In the genomic region with DNA sequence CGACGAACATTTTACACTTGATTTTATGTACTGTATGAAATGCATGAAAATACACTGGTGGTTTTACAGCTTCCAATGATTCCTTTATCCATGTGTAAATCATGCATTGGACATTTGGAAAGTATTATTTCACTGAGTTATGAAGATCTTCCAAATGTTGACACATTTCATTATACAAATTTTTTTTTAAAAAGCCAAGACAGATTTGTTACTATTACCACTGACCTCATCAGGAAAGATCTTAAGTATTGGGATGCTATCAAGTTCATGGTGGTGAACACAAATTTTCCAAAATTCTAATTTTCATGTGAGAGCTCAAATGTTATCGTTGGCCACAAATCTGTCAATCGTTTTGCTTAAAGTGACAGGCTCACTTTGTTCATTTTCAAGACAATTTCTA, we compare ENCODE assay signal across 39 cellular contexts.
"Had no signal": no experiment of that assay in that cellular context is flagged by ENCODE, and none has a peak within 500 bp of the region (broad histone marks: within the 10 kb centered on the region; RNA-seq: fewer than 3 reads in every experiment).

No MANE protein-coding gene starts in this region.

- H3K4me1 ChIP-seq: adrenal gland, ascending aorta had no signal

- H3K36me3 Mint-ChIP-seq: activated naive CD4-positive, alpha-beta T cell treated with anti-CD3 and anti-CD28 coated beads, Interleukin-2, amount 50 U/mL, for 72 hours; activated naive CD8-positive, alpha-beta T cell treated with anti-CD3 and anti-CD28 coated beads for 36 hours; brain; WTC11 had no signal

- DNase-seq: activated CD4-positive, alpha-beta T cell treated with anti-CD3 and anti-CD28 coated beads for 1 hour; activated CD4-positive, alpha-beta T cell treated with anti-CD3 and anti-CD28 coated beads for 36 hours; activated CD4-positive, alpha-beta T cell treated with anti-CD3 and anti-CD28 coated beads for 48 hours; activated CD4-positive, alpha-beta T cell treated with anti-CD3 and anti-CD28 coated beads, Interleukin-2, amount 10 ng/mL, durations not matched to agents 7 days and 5 days; activated CD4-positive, alpha-beta T cell treated with anti-CD3 and anti-CD28 coated beads, Interleukin-2, amount 50 U/mL, for 48 hours; activated CD4-positive, CD25-positive, alpha-beta regulatory T cell; activated CD8-positive, alpha-beta memory T cell treated with anti-CD3 and anti-CD28 coated beads, Interleukin-2, amount 50 U/mL, for 4 hours; activated CD8-positive, alpha-beta T cell treated with anti-CD3 and anti-CD28 coated beads for 36 hours; activated effector memory CD4-positive, alpha-beta T cell treated with anti-CD3 and anti-CD28 coated beads, Interleukin-2, amount 50 U/mL, for 16 hours; activated gamma-delta T cell treated with Interleukin-2 at 50 U/mL for 16 hours; activated naive CD4-positive, alpha-beta T cell; activated naive CD4-positive, alpha-beta T cell treated with anti-CD3 and anti-CD28 coated beads for 36 hours; activated naive CD4-positive, alpha-beta T cell treated with anti-CD3 and anti-CD28 coated beads, Interleukin-2, amount 50 U/mL, for 16 hours; activated naive CD8-positive, alpha-beta T cell treated with anti-CD3 and anti-CD28 coated beads for 36 hours; activated T-cell treated with anti-CD3 and anti-CD28 coated beads for 4 hours; activated T-cell treated with anti-CD3 and anti-CD28 coated beads, Interleukin-2, amount 50 U/mL, for 1 hour; activated T-cell treated with anti-CD3 and anti-CD28 coated beads, Interleukin-2, amount 50 U/mL, for 4 hours; activated T-cell treated with anti-CD3 and anti-CD28 coated beads, Interleukin-2, amount 50 U/mL, for 72 hours; adrenal gland; amygdala; anterior cingulate cortex; caudate nucleus; cerebellar nuclear complex; T-helper 1 cell; T-helper 2 cell; T-helper 9 cell; WERI-Rb-1 had no signal

- H3K9me3 ChIP-seq: adrenal gland, ascending aorta had no signal

- H3K4me3 Mint-ChIP-seq: activated CD4-positive, alpha-beta T cell treated with anti-CD3 and anti-CD28 coated beads for 36 hours; activated CD4-positive, alpha-beta T cell treated with anti-CD3 and anti-CD28 coated beads, Interleukin-2, amount 10 ng/mL, durations not matched to agents 7 days and 5 days; activated CD8-positive, alpha-beta T cell treated with anti-CD3 and anti-CD28 coated beads for 36 hours; activated naive CD4-positive, alpha-beta T cell treated with anti-CD3 and anti-CD28 coated beads for 36 hours; activated naive CD8-positive, alpha-beta T cell treated with anti-CD3 and anti-CD28 coated beads for 36 hours; activated T-cell treated with anti-CD3 and anti-CD28 coated beads, Interleukin-2, amount 50 U/mL, for 4 hours; activated T-cell treated with anti-CD3 and anti-CD28 coated beads, Interleukin-2, amount 50 U/mL, for 72 hours; activated T-helper 1 cell treated with anti-CD3 and anti-CD28 coated beads, Interleukin-12 subunit alpha, Interleukin-12 subunit beta, Interleukin-2, Interleukin-4 antibody, amounts not matched to agents 30 ng/mL and 10 ng/mL and 1 ng/mL, durations not matched to agents 14 hours and 24 hours and 36 hours; activated T-helper 17 cell treated with anti-CD3 and anti-CD28 coated beads, Interleukin-2, amount 50 U/mL, for 72 hours; brain; central memory CD8-positive, alpha-beta T cell; T-helper 1 cell treated with Interleukin-12 subunit alpha and Interleukin-12 subunit beta and Interleukin-4 antibody, amounts not matched to agents 30 μg/mL and 1 μg/mL, for 36 hours; T-helper 2 cell treated with Interferon-gamma antibody and Interleukin-4, amounts not matched to agents 5 μg/mL and 100 μg/mL, for 36 hours; WTC11 had no signal

- H3K27me3 ChIP-seq: adrenal gland, ascending aorta had no signal

- H3K27ac Mint-ChIP-seq: activated CD4-positive, alpha-beta T cell treated with anti-CD3 and anti-CD28 coated beads for 36 hours; activated CD4-positive, alpha-beta T cell treated with anti-CD3 and anti-CD28 coated beads, Interleukin-2, amount 10 ng/mL, durations not matched to agents 7 days and 5 days; activated CD8-positive, alpha-beta T cell treated with anti-CD3 and anti-CD28 coated beads for 36 hours; activated naive CD4-positive, alpha-beta T cell treated with anti-CD3 and anti-CD28 coated beads for 36 hours; activated naive CD4-positive, alpha-beta T cell treated with anti-CD3 and anti-CD28 coated beads, Interleukin-2, amount 50 U/mL, for 72 hours; activated naive CD8-positive, alpha-beta T cell treated with anti-CD3 and anti-CD28 coated beads for 36 hours; activated T-cell treated with anti-CD3 and anti-CD28 coated beads, Interleukin-2, amount 50 U/mL, for 72 hours; activated T-helper 1 cell treated with anti-CD3 and anti-CD28 coated beads, Interleukin-12 subunit alpha, Interleukin-12 subunit beta, Interleukin-2, Interleukin-4 antibody, amounts not matched to agents 30 ng/mL and 10 ng/mL and 1 ng/mL, durations not matched to agents 14 hours and 24 hours and 36 hours; activated T-helper 17 cell treated with anti-CD3 and anti-CD28 coated beads, Interleukin-2, amount 50 U/mL, for 72 hours; T-helper 1 cell treated with Interleukin-12 subunit alpha and Interleukin-12 subunit beta and Interleukin-4 antibody, amounts not matched to agents 30 μg/mL and 1 μg/mL, for 36 hours; T-helper 2 cell treated with Interferon-gamma antibody and Interleukin-4, amounts not matched to agents 5 μg/mL and 100 μg/mL, for 36 hours; WTC11 had no signal

- ATAC-seq: activated CD4-positive, alpha-beta T cell treated with anti-CD3 and anti-CD28 coated beads for 36 hours; activated CD4-positive, CD25-positive, alpha-beta regulatory T cell treated with anti-CD3 and anti-CD28 coated beads, Interleukin-2, amount 50 U/mL, for 24 hours; activated CD8-positive, alpha-beta T cell treated with anti-CD3 and anti-CD28 coated beads for 36 hours; activated naive CD4-positive, alpha-beta T cell treated with anti-CD3 and anti-CD28 coated beads, Interleukin-2, amount 50 U/mL, for 72 hours; activated T-cell treated with anti-CD3 and anti-CD28 coated beads, Interleukin-2, amount 50 U/mL, for 4 hours; activated T-cell treated with anti-CD3 and anti-CD28 coated beads, Interleukin-2, amount 50 U/mL, for 72 hours; activated T-helper 17 cell treated with anti-CD3 and anti-CD28 coated beads, Interleukin-2, amount 50 U/mL, for 72 hours; WTC11 had no signal

- H3K27ac ChIP-seq: adrenal gland, ascending aorta, cardiac muscle cell, WERI-Rb-1 had no signal

- FAIRE-seq: bronchial epithelial cell had no signal

- H3K4me3 ChIP-seq: adrenal gland, ascending aorta, cardiac muscle cell had no signal

- H3K4me1 Mint-ChIP-seq: activated CD4-positive, alpha-beta T cell treated with anti-CD3 and anti-CD28 coated beads for 36 hours; activated CD4-positive, alpha-beta T cell treated with anti-CD3 and anti-CD28 coated beads, Interleukin-2, amount 10 ng/mL, durations not matched to agents 7 days and 5 days; activated naive CD8-positive, alpha-beta T cell treated with anti-CD3 and anti-CD28 coated beads for 36 hours; activated T-helper 17 cell treated with anti-CD3 and anti-CD28 coated beads, Interleukin-2, amount 50 U/mL, for 72 hours; central memory CD8-positive, alpha-beta T cell; WTC11 had no signal

- H3K36me3 ChIP-seq: adrenal gland, ascending aorta, cardiac muscle cell, WERI-Rb-1 had no signal

- H3K9me3 Mint-ChIP-seq: activated CD4-positive, alpha-beta T cell treated with anti-CD3 and anti-CD28 coated beads, Interleukin-2, amount 10 ng/mL, durations not matched to agents 7 days and 5 days; activated CD8-positive, alpha-beta T cell treated with anti-CD3 and anti-CD28 coated beads for 36 hours; activated naive CD4-positive, alpha-beta T cell treated with anti-CD3 and anti-CD28 coated beads for 36 hours; activated naive CD4-positive, alpha-beta T cell treated with anti-CD3 and anti-CD28 coated beads, Interleukin-2, amount 50 U/mL, for 72 hours; activated naive CD8-positive, alpha-beta T cell treated with anti-CD3 and anti-CD28 coated beads for 36 hours; activated T-cell treated with anti-CD3 and anti-CD28 coated beads, Interleukin-2, amount 50 U/mL, for 4 hours; activated T-cell treated with anti-CD3 and anti-CD28 coated beads, Interleukin-2, amount 50 U/mL, for 72 hours; activated T-helper 1 cell treated with anti-CD3 and anti-CD28 coated beads, Interleukin-12 subunit alpha, Interleukin-12 subunit beta, Interleukin-2, Interleukin-4 antibody, amounts not matched to agents 30 ng/mL and 10 ng/mL and 1 ng/mL, durations not matched to agents 14 hours and 24 hours and 36 hours; activated T-helper 17 cell treated with anti-CD3 and anti-CD28 coated beads, Interleukin-2, amount 50 U/mL, for 72 hours; central memory CD8-positive, alpha-beta T cell; T-helper 1 cell treated with Interleukin-12 subunit alpha and Interleukin-12 subunit beta and Interleukin-4 antibody, amounts not matched to agents 30 μg/mL and 1 μg/mL, for 36 hours; T-helper 2 cell treated with Interferon-gamma antibody and Interleukin-4, amounts not matched to agents 5 μg/mL and 100 μg/mL, for 36 hours had no signal
